2 cellular contexts compared by ENCODE assay signal in the genomic region with DNA sequence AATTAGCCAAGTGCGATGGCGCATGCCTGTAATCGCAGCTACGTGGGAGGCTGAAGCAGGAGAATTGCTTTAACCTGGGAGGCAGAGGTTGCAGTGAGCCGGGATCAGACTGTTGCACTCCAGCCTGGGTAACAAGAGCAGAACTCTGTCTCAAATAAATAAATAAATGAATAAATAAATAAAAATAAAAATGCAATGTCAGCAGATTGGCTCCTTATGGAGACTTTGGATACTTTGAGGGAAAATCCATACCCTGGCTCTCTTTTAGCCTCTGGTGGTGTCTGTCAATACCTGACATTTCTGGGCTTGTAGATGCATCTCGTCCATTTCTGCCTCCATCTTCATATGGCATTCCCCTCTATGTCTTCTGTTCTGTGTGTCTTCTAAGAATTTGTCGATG.
TF ChIP-seq lines count a peak whose summit lies in the region.

No MANE protein-coding gene starts in this region.

TF ChIP-seq in HepG2, 621 proteins besides CTCF, POLR2A, EP300 and RAD21:
- TF ChIP-seq MAFK (conservative IDR thresholded peaks at IDR 0.05 in 1 of 2, IDR thresholded peaks at IDR 0.05 in 1 of 2; ENCODE audit: low read length in 2 of 2) (peak; percentile 97 to 99), MAFF (IDR thresholded peaks at IDR 0.05; ENCODE audit: low read depth, low read length) (peak; percentile 97), ZNF253 (CRISPR knock-in tag; IDR thresholded peaks at IDR 0.05; ENCODE audit: borderline replicate concordance) (no peak)
TF ChIP-seq in HepG2: peak in this region for 2.

TF ChIP-seq in K562, 482 proteins besides CTCF, POLR2A, EP300 and RAD21:
- TF ChIP-seq PRPF4 (IDR thresholded peaks at IDR 0.05; ENCODE audit: insufficient read depth, low read depth, low read length, poor library complexity, severe bottlenecking), result no peak
- TF ChIP-seq, protein P1, sequence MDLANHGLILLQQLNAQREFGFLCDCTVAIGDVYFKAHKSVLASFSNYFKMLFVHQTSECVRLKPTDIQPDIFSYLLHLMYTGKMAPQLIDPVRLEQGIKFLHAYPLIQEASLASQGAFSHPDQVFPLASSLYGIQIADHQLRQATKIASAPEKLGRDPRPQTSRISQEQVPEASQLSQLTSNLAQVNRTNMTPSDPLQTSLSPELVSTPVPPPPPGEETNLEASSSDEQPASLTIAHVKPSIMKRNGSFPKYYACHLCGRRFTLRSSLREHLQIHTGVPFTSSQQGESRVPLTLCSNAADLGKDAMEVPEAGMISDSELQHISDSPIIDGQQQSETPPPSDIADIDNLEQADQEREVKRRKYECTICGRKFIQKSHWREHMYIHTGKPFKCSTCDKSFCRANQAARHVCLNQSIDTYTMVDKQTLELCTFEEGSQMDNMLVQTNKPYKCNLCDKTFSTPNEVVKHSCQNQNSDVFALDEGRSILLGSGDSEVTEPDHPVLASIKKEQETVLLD (IDR thresholded peaks at IDR 0.05), result no peak
- TF ChIP-seq HNRNPH1 (optimal IDR thresholded peaks at IDR 0.05; ENCODE audit: low read depth, low read length), result no peak
- peak; percentile 88 for TF ChIP-seq ZNF316 (IDR thresholded peaks at IDR 0.05)
- TF ChIP-seq MAFF (IDR thresholded peaks at IDR 0.05; ENCODE audit: low read length), result peak; percentile 89
- TF ChIP-seq ZFPM2 (CRISPR knock-in tag; IDR thresholded peaks at IDR 0.05), result no peak
- peak; percentile 83 for TF ChIP-seq MAFG (tag; conservative IDR thresholded peaks at IDR 0.05)
- TF ChIP-seq ERF (CRISPR knock-in tag; IDR thresholded peaks at IDR 0.05), result no peak
- TF ChIP-seq, protein P2, sequence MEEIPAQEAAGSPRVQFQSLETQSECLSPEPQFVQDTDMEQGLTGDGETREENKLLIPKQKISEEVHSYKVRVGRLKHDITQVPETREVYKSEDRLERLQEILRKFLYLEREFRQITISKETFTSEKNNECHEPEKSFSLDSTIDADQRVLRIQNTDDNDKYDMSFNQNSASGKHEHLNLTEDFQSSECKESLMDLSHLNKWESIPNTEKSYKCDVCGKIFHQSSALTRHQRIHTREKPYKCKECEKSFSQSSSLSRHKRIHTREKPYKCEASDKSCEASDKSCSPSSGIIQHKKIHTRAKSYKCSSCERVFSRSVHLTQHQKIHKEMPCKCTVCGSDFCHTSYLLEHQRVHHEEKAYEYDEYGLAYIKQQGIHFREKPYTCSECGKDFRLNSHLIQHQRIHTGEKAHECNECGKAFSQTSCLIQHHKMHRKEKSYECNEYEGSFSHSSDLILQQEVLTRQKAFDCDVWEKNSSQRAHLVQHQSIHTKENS (CRISPR knock-in tag; IDR thresholded peaks at IDR 0.05), result no peak
- TF ChIP-seq C11orf30 (IDR thresholded peaks at IDR 0.05; ENCODE audit: low read depth), result peak; percentile 75
- peak; percentile 91 for TF ChIP-seq MAFK (IDR thresholded peaks at IDR 0.05; ENCODE audit: low read length)
- no peak for TF ChIP-seq RBM17 (IDR thresholded peaks at IDR 0.05; ENCODE audit: borderline replicate concordance, low read depth, low read length)
